ENCODE assay signal across 9 cellular contexts in genomic region chr4:7719354-7720174, GRCh38.
DNase-seq lines count a peak whose midpoint lies in the region; ATAC-seq, FAIRE-seq and TF ChIP-seq lines count a peak whose summit lies in the region.
"Had no signal": no experiment of that assay in that cellular context is flagged by ENCODE, and none has a peak within 500 bp of the region (broad histone marks: within the 10 kb centered on the region; RNA-seq: fewer than 3 reads in every experiment).

No MANE protein-coding gene starts in this region.

- H3K4me3 ChIP-seq in MG63 (no peak overlapping the region), cardiac fibroblast (replicated peaks in 1 of 2; ENCODE audit: low read depth in 2 of 2, low read length in 2 of 2) (no peak overlapping the region), HepG2 (replicated peaks in 1 of 3; ENCODE audit: insufficient read depth in 1 of 3, low read depth in 2 of 3, low read length in 3 of 3) (no peak overlapping the region; a peak in 1 of 6 replicates)

- BruUV-seq in HepG2 (replicated peaks; lab: Mats Ljungman, UMichigan): no TSS peak

- H2AFZ ChIP-seq in HepG2 (ENCODE audit: low read length): no peak overlapping the region

- intact Hi-C loops in HepG2 (cut with micrococcal nuclease; ENCODE audit: unreplicated experiment): no loop called here

- TF ChIP-seq CTCF in cardiac fibroblast (IDR thresholded peaks at IDR 0.05; ENCODE audit: low read depth, low read length) (peak; percentile 85), HepG2 (CRISPR knock-in tag; IDR thresholded peaks at IDR 0.05) (peak; percentile 89)

- H3K79me2 ChIP-seq in HepG2 (ENCODE audit: insufficient read depth, low read length): no peaks in the 10 kb centered on the region

- H3K4me1 ChIP-seq in HepG2 (ENCODE audit: insufficient read depth, low read length): 0 out of 2 replicates have a peak, but pooled peaks cover 4% of the 10 kb centered on the region

- H3K36me3 ChIP-seq in MG63 (no peaks in the 10 kb centered on the region), HepG2 (replicated peaks in 1 of 2; ENCODE audit: control insufficient read depth in 1 of 2, insufficient read depth in 2 of 2, low read length in 2 of 2) (no peaks in the 10 kb centered on the region)

- 0 out of 2 replicates have a peak overlapping the region, but pooled peaks have one; percentile 30 for H3K9ac ChIP-seq in HepG2 (ENCODE audit: insufficient read depth, low read depth, low read length)

- TF ChIP-seq EP300 in HepG2 (IDR thresholded peaks at IDR 0.05; ENCODE audit: low read depth in 2 of 2, low read length in 2 of 2) (no peak), HepG2 (CRISPR knock-in tag; IDR thresholded peaks at IDR 0.05; ENCODE audit: borderline replicate concordance) (no peak)

- POLR2A ChIA-PET in HepG2 (lab: Yijun Ruan, JAX): no interaction called here

- H3K27me3 ChIP-seq in MG63 (no peaks in the 10 kb centered on the region), HepG2 (ENCODE audit: control insufficient read depth in 1 of 2, insufficient read depth in 2 of 2, low read length in 2 of 2) (no peaks in the 10 kb centered on the region)

- no peaks in the 10 kb centered on the region for H4K20me1 ChIP-seq in HepG2 (ENCODE audit: insufficient read depth, low read length)

- WGBS in HepG2 (ENCODE audit: low lambda C conversion rate): 43% methylated on average over 9 of the region's 33 CpGs

- DNase-seq in EH (ENCODE audit: low read depth) (peak; percentile 44), MG63 (peak; percentile 18), cardiac fibroblast (ENCODE audit: low read depth in 2 of 2) (peak; percentile 38 to 46), HepG2 (ENCODE audit: low spot score) (peak; percentile 29)
- DNase-seq in activated CD4-positive, alpha-beta T cell treated with anti-CD3 and anti-CD28 coated beads for 24 hours (ENCODE audit: low read depth in 2 of 2): peak; percentile 46 to 67
- peak; percentile 25 for DNase-seq in stimulated activated CD8-positive, alpha-beta memory T cell treated with anti-CD3 and anti-CD28 coated beads, Interleukin-12 subunit alpha, Interleukin-12 subunit beta, amount 100 ng/mL, for 4 hours (ENCODE audit: low read depth)

- H3K9me3 ChIP-seq in MG63: no peaks in the 10 kb centered on the region
- H3K9me3 ChIP-seq in HepG2 (ENCODE audit: low read length): no peaks in the 10 kb centered on the region

- peak; percentile 91 for ATAC-seq in HepG2
- ATAC-seq in GM21515 (IDR thresholded peaks at IDR 0.05; ENCODE audit: unreplicated experiment): no peak
- ATAC-seq in HG03025 (IDR thresholded peaks at IDR 0.05; ENCODE audit: low FRiP score, unreplicated experiment): no peak

- TF ChIP-seq POLR2A in HepG2 (IDR thresholded peaks at IDR 0.05; ENCODE audit: insufficient read depth in 1 of 2, low read depth in 2 of 2, low read length in 2 of 2): no peak

- in situ Hi-C loops in HepG2 (cut with HindIII; ENCODE audit: extremely low pct_ligation_motif_present, low pct_unique_long_range_greater_than_20kb): loop anchor here (10.0 kb wide), 1 partner anchor 525 kb away; the partner anchor contains the start of gene SORCS2

- peak; percentile 87 for TF ChIP-seq RAD21 in HepG2 (CRISPR knock-in tag; IDR thresholded peaks at IDR 0.05)

- CTCF ChIA-PET in HepG2 (lab: Yijun Ruan, JAX; ENCODE audit: low intra/inter-chr PET ratio, low total read pairs): interaction anchor here (1.4 to 1.8 kb wide), 2 partner anchors 165 to 528 kb away, joined by 4 to 6 read pairs; no protein-coding TSS in a partner anchor

- FAIRE-seq in HepG2 (lab: Jason Lieb, UNC): no peak
- FAIRE-seq: TTC549 had no signal

- H3K27ac ChIP-seq in HepG2 (ENCODE audit: extremely low read length, insufficient read depth, low read length): no peak overlapping the region

- H3K4me2 ChIP-seq in HepG2 (ENCODE audit: low read depth, low read length): peak overlapping the region; percentile 56

TF ChIP-seq in HepG2, 621 proteins besides CTCF, POLR2A, EP300 and RAD21 (continues in another document):
- TF ChIP-seq ZNF501 (CRISPR knock-in tag; IDR thresholded peaks at IDR 0.05): peak; percentile 43; the same call in 1 of the 2 replicates
- no peak for TF ChIP-seq ZNF441 (CRISPR knock-in tag; IDR thresholded peaks at IDR 0.05; ENCODE audit: borderline replicate concordance)
- TF ChIP-seq, protein P1, sequence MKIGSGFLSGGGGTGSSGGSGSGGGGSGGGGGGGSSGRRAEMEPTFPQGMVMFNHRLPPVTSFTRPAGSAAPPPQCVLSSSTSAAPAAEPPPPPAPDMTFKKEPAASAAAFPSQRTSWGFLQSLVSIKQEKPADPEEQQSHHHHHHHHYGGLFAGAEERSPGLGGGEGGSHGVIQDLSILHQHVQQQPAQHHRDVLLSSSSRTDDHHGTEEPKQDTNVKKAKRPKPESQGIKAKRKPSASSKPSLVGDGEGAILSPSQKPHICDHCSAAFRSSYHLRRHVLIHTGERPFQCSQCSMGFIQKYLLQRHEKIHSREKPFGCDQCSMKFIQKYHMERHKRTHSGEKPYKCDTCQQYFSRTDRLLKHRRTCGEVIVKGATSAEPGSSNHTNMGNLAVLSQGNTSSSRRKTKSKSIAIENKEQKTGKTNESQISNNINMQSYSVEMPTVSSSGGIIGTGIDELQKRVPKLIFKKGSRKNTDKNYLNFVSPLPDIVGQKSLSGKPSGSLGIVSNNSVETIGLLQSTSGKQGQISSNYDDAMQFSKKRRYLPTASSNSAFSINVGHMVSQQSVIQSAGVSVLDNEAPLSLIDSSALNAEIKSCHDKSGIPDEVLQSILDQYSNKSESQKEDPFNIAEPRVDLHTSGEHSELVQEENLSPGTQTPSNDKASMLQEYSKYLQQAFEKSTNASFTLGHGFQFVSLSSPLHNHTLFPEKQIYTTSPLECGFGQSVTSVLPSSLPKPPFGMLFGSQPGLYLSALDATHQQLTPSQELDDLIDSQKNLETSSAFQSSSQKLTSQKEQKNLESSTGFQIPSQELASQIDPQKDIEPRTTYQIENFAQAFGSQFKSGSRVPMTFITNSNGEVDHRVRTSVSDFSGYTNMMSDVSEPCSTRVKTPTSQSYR (CRISPR knock-in tag; IDR thresholded peaks at IDR 0.05; ENCODE audit: borderline replicate concordance): no peak
- peak; percentile 42; the same call in 1 of the 2 replicates for TF ChIP-seq SMC3 (IDR thresholded peaks at IDR 0.05; ENCODE audit: low read length)
- TF ChIP-seq STAG1 (CRISPR knock-in tag; IDR thresholded peaks at IDR 0.05): peak; percentile 91
- no peak for TF ChIP-seq NCOA5 (CRISPR knock-in tag; IDR thresholded peaks at IDR 0.05)
- no peak for TF ChIP-seq MAZ (IDR thresholded peaks at IDR 0.05; ENCODE audit: borderline replicate concordance, low read depth, low read length)
- TF ChIP-seq MAZ (CRISPR knock-in tag; IDR thresholded peaks at IDR 0.05; ENCODE audit: low read depth): 0 out of 2 replicates have a peak, but pooled peaks have one; percentile 29
- no peak for TF ChIP-seq HDAC1 (CRISPR knock-in tag; IDR thresholded peaks at IDR 0.05)
- no peak for TF ChIP-seq ETV5 (CRISPR knock-in tag; IDR thresholded peaks at IDR 0.05; ENCODE audit: borderline replicate concordance)
- TF ChIP-seq XRCC5 (optimal IDR thresholded peaks at IDR 0.05; ENCODE audit: low read length): peak; percentile 64
- no peak for TF ChIP-seq ZNF17 (CRISPR knock-in tag; IDR thresholded peaks at IDR 0.05)
- TF ChIP-seq KAT7 (CRISPR knock-in tag; IDR thresholded peaks at IDR 0.05; ENCODE audit: borderline replicate concordance): no peak
- no peak for TF ChIP-seq ZNF616 (CRISPR knock-in tag; IDR thresholded peaks at IDR 0.05; ENCODE audit: low read depth)
- no peak for TF ChIP-seq SMAD3 (CRISPR knock-in tag; IDR thresholded peaks at IDR 0.05)
- TF ChIP-seq ZNF331 (CRISPR knock-in tag; IDR thresholded peaks at IDR 0.05): no peak
- TF ChIP-seq ZNF772 (CRISPR knock-in tag; IDR thresholded peaks at IDR 0.05): no peak
- TF ChIP-seq PITX1 (CRISPR knock-in tag; IDR thresholded peaks at IDR 0.05): no peak
- no peak for TF ChIP-seq TAF1 (CRISPR knock-in tag; IDR thresholded peaks at IDR 0.05)
- TF ChIP-seq GABPB1 (CRISPR knock-in tag; IDR thresholded peaks at IDR 0.05): peak; percentile 21; the same call in 1 of the 2 replicates
- no peak for TF ChIP-seq SIX4 (CRISPR knock-in tag; IDR thresholded peaks at IDR 0.05)
- TF ChIP-seq, protein P2, sequence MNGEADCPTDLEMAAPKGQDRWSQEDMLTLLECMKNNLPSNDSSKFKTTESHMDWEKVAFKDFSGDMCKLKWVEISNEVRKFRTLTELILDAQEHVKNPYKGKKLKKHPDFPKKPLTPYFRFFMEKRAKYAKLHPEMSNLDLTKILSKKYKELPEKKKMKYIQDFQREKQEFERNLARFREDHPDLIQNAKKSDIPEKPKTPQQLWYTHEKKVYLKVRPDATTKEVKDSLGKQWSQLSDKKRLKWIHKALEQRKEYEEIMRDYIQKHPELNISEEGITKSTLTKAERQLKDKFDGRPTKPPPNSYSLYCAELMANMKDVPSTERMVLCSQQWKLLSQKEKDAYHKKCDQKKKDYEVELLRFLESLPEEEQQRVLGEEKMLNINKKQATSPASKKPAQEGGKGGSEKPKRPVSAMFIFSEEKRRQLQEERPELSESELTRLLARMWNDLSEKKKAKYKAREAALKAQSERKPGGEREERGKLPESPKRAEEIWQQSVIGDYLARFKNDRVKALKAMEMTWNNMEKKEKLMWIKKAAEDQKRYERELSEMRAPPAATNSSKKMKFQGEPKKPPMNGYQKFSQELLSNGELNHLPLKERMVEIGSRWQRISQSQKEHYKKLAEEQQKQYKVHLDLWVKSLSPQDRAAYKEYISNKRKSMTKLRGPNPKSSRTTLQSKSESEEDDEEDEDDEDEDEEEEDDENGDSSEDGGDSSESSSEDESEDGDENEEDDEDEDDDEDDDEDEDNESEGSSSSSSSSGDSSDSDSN (CRISPR knock-in tag; IDR thresholded peaks at IDR 0.05): no peak
- TF ChIP-seq FOXK2 (IDR thresholded peaks at IDR 0.05): no peak
- TF ChIP-seq, protein P3, sequence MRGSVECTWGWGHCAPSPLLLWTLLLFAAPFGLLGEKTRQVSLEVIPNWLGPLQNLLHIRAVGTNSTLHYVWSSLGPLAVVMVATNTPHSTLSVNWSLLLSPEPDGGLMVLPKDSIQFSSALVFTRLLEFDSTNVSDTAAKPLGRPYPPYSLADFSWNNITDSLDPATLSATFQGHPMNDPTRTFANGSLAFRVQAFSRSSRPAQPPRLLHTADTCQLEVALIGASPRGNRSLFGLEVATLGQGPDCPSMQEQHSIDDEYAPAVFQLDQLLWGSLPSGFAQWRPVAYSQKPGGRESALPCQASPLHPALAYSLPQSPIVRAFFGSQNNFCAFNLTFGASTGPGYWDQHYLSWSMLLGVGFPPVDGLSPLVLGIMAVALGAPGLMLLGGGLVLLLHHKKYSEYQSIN (CRISPR knock-in tag; IDR thresholded peaks at IDR 0.05; ENCODE audit: borderline replicate concordance): no peak
- no peak for TF ChIP-seq NR3C1 (CRISPR knock-in tag; IDR thresholded peaks at IDR 0.05)
